In genomic region chr7:81173766-81174281, GRCh38 we compare ENCODE assay signal across 15 cellular contexts.
DNase-seq lines count a peak whose midpoint lies in the region; FAIRE-seq and TF ChIP-seq lines count a peak whose summit lies in the region.
"Had no signal": no experiment of that assay in that cellular context is flagged by ENCODE, and none has a peak within 500 bp of the region (broad histone marks: within the 10 kb centered on the region; RNA-seq: fewer than 3 reads in every experiment).

No MANE protein-coding gene starts in this region.

- no peaks in the 10 kb centered on the region for H3K79me2 ChIP-seq in neural progenitor cell (ENCODE audit: low read depth)

- peak overlapping the region; percentile 85 for H3K27ac Mint-ChIP-seq in neural progenitor cell
- H3K27ac Mint-ChIP-seq in CD4-positive, alpha-beta memory T cell = no peak overlapping the region
- H3K27ac Mint-ChIP-seq: activated CD8-positive, alpha-beta T cell treated with anti-CD3 and anti-CD28 coated beads, Interleukin-2, amount 10 ng/mL, durations not matched to agents 7 days and 5 days; CD4-positive, CD25-positive, alpha-beta regulatory T cell; IgD-negative memory B cell had no signal

- no peak overlapping the region for H3K27ac ChIP-seq in neural progenitor cell
- H3K27ac ChIP-seq in CD4-positive, alpha-beta memory T cell (ENCODE audit: low read depth, low read length) = no peak overlapping the region
- H3K27ac ChIP-seq: gastrocnemius medialis had no signal

- H3K4me1 ChIP-seq in neural progenitor cell = peaks cover 24% of the 10 kb centered on the region
- H3K4me1 ChIP-seq in CD4-positive, alpha-beta memory T cell (ENCODE audit: insufficient read depth, low read length) = no peaks in the 10 kb centered on the region
- H3K4me1 ChIP-seq: gastrocnemius medialis had no signal

- H3K9ac ChIP-seq in neural progenitor cell = no peak overlapping the region

- peak overlapping the region; percentile 5 for H3K4me2 ChIP-seq in neural progenitor cell

- TF ChIP-seq CTCF in AG10803 (conservative IDR thresholded peaks at IDR 0.05; ENCODE audit: low read length) = no peak
- TF ChIP-seq CTCF in neural progenitor cell (IDR thresholded peaks at IDR 0.05) = no peak

- peaks cover 22% of the 10 kb centered on the region for H3F3A ChIP-seq in neural progenitor cell (ENCODE audit: low read depth)

- no peak for FAIRE-seq in frontal cortex (lab: Jason Lieb, UNC)
- FAIRE-seq: GM12892 had no signal

- H3K9me3 ChIP-seq in MG63 (no peaks in the 10 kb centered on the region), neural progenitor cell (ENCODE audit: low read depth) (no peaks in the 10 kb centered on the region)
- no peaks in the 10 kb centered on the region for H3K9me3 ChIP-seq in CD4-positive, alpha-beta memory T cell (ENCODE audit: control insufficient read depth in 1 of 2, low read length in 2 of 2)
- H3K9me3 ChIP-seq: gastrocnemius medialis had no signal

- no peak overlapping the region for H2AFZ ChIP-seq in neural progenitor cell (replicated peaks)

- intact Hi-C loops in CD4-positive, alpha-beta memory T cell (cut with micrococcal nuclease) = no loop called here

- no peaks in the 10 kb centered on the region for H3K27me3 ChIP-seq in MG63
- H3K27me3 ChIP-seq in neural progenitor cell = no peaks in the 10 kb centered on the region
- H3K27me3 ChIP-seq in CD4-positive, alpha-beta memory T cell (ENCODE audit: insufficient read depth, low read length) = no peaks in the 10 kb centered on the region
- H3K27me3 ChIP-seq: gastrocnemius medialis had no signal

- H3K9me3 Mint-ChIP-seq in neural progenitor cell = peaks cover 15% of the 10 kb centered on the region
- peaks cover 0 to 19% (median 8%) of the 10 kb centered on the region in 8 donors for H3K9me3 Mint-ChIP-seq in CD4-positive, alpha-beta memory T cell
- H3K9me3 Mint-ChIP-seq: IgD-negative memory B cell had no signal

- CTCF ChIA-PET in CD4-positive, alpha-beta memory T cell (lab: Charles Lee; ENCODE audit: partially characterized antibody) = no interaction called here

- peak overlapping the region; percentile 19 for H3K4me3 Mint-ChIP-seq in neural progenitor cell
- H3K4me3 Mint-ChIP-seq in CD4-positive, alpha-beta memory T cell = no peak overlapping the region
- H3K4me3 Mint-ChIP-seq: activated CD8-positive, alpha-beta T cell treated with anti-CD3 and anti-CD28 coated beads, Interleukin-2, amount 10 ng/mL, durations not matched to agents 7 days and 5 days; CD4-positive, CD25-positive, alpha-beta regulatory T cell; IgD-negative memory B cell had no signal

- H4K20me1 ChIP-seq in neural progenitor cell (ENCODE audit: low read depth) = no peaks in the 10 kb centered on the region

- H3K27me3 Mint-ChIP-seq in neural progenitor cell (ENCODE audit: insufficient read depth, low read depth) = peaks cover 3% of the 10 kb centered on the region
- no peaks in the 10 kb centered on the region for H3K27me3 Mint-ChIP-seq in CD4-positive, alpha-beta memory T cell
- H3K27me3 Mint-ChIP-seq: CD4-positive, CD25-positive, alpha-beta regulatory T cell; IgD-negative memory B cell had no signal

- no peaks in the 10 kb centered on the region for H3K36me3 Mint-ChIP-seq in neural progenitor cell
- H3K36me3 Mint-ChIP-seq in CD4-positive, alpha-beta memory T cell = no peaks in the 10 kb centered on the region
- H3K36me3 Mint-ChIP-seq: CD4-positive, CD25-positive, alpha-beta regulatory T cell; IgD-negative memory B cell had no signal

- H3K36me3 ChIP-seq in MG63 (no peaks in the 10 kb centered on the region), neural progenitor cell (no peaks in the 10 kb centered on the region)
- H3K36me3 ChIP-seq in CD4-positive, alpha-beta memory T cell (ENCODE audit: insufficient read depth, low read length) = no peaks in the 10 kb centered on the region
- H3K36me3 ChIP-seq: gastrocnemius medialis had no signal

- DNase-seq in AG10803 (ENCODE audit: low read depth) (peak; percentile 38), MG63 (peak; percentile 11), dedifferentiated amniotic fluid mesenchymal stem cell (ENCODE audit: extremely low spot score) (peak; percentile 68), neural progenitor cell (ENCODE audit: low spot score) (peak; percentile 22), DMS153 (lab: John Stamatoyannopoulos, UW) (no peak), frontal cortex (ENCODE audit: low spot score in 2 of 2) (no peak), NCI-H748 treated with DMSO at 0.1 percent for 48 hours (lab: John Stamatoyannopoulos, UW) (no peak)
- DNase-seq in CD4-positive, alpha-beta memory T cell = no peak
- DNase-seq: activated CD8-positive, alpha-beta T cell treated with anti-CD3 and anti-CD28 coated beads, Interleukin-2, amount 10 ng/mL, durations not matched to agents 7 days and 5 days; CD4-positive, CD25-positive, alpha-beta regulatory T cell; gastrocnemius medialis; mesendoderm; NCI-H446 treated with DMSO at 0.1 percent for 48 hours had no signal

- peaks cover 40% of the 10 kb centered on the region for H3K4me1 Mint-ChIP-seq in neural progenitor cell
- H3K4me1 Mint-ChIP-seq in CD4-positive, alpha-beta memory T cell = no peaks in the 10 kb centered on the region
- H3K4me1 Mint-ChIP-seq: CD4-positive, CD25-positive, alpha-beta regulatory T cell; IgD-negative memory B cell had no signal

- POLR2A ChIA-PET in CD4-positive, alpha-beta memory T cell (lab: Charles Lee; ENCODE audit: partially characterized antibody) = no interaction called here

- H3K4me3 ChIP-seq in AG10803 (ENCODE audit: low read length) (no peak overlapping the region), MG63 (no peak overlapping the region), neural progenitor cell (no peak overlapping the region)
- H3K4me3 ChIP-seq in CD4-positive, alpha-beta memory T cell (ENCODE audit: low read length in 2 of 2) = no peak overlapping the region
- H3K4me3 ChIP-seq: gastrocnemius medialis had no signal

Comparison
In these comparisons a context has a peak if more than half of its experiments do, and no peak if none do; other contexts are left out.
1. DNase-seq: peak in AG10803 (single experiment), MG63 (single experiment), dedifferentiated amniotic fluid mesenchymal stem cell (single experiment) and neural progenitor cell (single experiment); none in DMS153 (single experiment), frontal cortex (0 of 2), CD4-positive, alpha-beta memory T cell (0 of 5) and NCI-H748 treated with DMSO at 0.1 percent for 48 hours (single experiment).